In genomic region chr10:88715517-88715916, GRCh38 we compare ENCODE assay signal across 9 cellular contexts. TPM values are rescaled to one million over a fixed set of nuclear protein-coding genes. Genes with fewer than 3 reads are reported as not detected.
"Had no signal": no experiment of that assay in that cellular context is flagged by ENCODE, and none has a peak within 500 bp of the region (broad histone marks: within the 10 kb centered on the region; RNA-seq: fewer than 3 reads in every experiment).

No MANE protein-coding gene starts in this region.

- DNase-seq: GDM1, GF-D8 had no signal

- FAIRE-seq: G401.6, GM12878, GM12891, GM12892, GM18507, GM19239 had no signal

- ATAC-seq: GM12878 had no signal

- H3K4me3 ChIP-seq: GM12878 had no signal

RNA-seq across cellular contexts. Expression of gene LIPK, which starts 9.5 kb away (rescaled TPM):
- total RNA-seq: G401, GM12878 had no signal
- polyA plus RNA-seq: GM12878 had no signal

RNA-seq across cellular contexts. Expression of gene LIPN, which starts 44.3 kb away (rescaled TPM):
- total RNA-seq: G401 had no signal

RNA-seq across cellular contexts. Expression of gene LIPF, which starts 51.3 kb away (rescaled TPM):
- total RNA-seq: G401, GM12878 had no signal
- polyA plus RNA-seq: GM12878 had no signal
